26 cellular contexts compared by ENCODE assay signal in the genomic region with DNA sequence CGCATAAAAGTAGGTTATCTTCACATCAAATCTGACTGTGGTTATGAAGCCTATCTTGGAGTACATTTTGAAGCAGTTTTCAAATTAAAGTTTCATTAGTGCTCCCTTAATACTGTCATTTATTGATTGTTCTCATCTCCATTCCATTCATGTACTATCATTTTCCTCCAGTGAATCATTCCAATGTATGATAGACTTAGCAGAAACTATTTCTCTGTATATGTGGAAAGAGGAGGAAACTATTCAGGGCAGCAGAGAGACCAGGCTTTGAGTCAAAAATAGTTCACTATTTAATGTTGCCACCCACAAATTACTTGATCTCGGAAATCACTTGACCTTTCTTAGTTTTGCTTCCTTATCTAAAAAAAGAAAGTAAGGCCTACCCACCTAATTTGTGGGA.
DNase-seq lines count a peak whose midpoint lies in the region; ATAC-seq, FAIRE-seq and TF ChIP-seq lines count a peak whose summit lies in the region.
"Had no signal": no experiment of that assay in that cellular context is flagged by ENCODE, and none has a peak within 500 bp of the region (broad histone marks: within the 10 kb centered on the region; RNA-seq: fewer than 3 reads in every experiment).

No MANE protein-coding gene starts in this region.

- H3K9me3 ChIP-seq in astrocyte (ENCODE audit: insufficient read depth, low read depth, low read length) (no peaks in the 10 kb centered on the region), mesenchymal stem cell (ENCODE audit: control insufficient read depth, low read length) (no peaks in the 10 kb centered on the region)
- H3K9me3 ChIP-seq: heart left ventricle had no signal

- H3K79me1 ChIP-seq in mesenchymal stem cell (replicated peaks; ENCODE audit: low read length, poor library complexity, severe bottlenecking), result no peaks in the 10 kb centered on the region

- no peak overlapping the region for H3K27ac ChIP-seq in astrocyte (ENCODE audit: low read depth, low read length)
- H3K27ac ChIP-seq in mesenchymal stem cell (ENCODE audit: low read length, poor library complexity, severe bottlenecking), result no peak overlapping the region

- peak; percentile 17 for FAIRE-seq in astrocyte (lab: Jason Lieb, UNC)
- FAIRE-seq: endothelial cell of umbilical vein had no signal

- H3K4me2 ChIP-seq in astrocyte (ENCODE audit: low read length) (no peak overlapping the region), mesenchymal stem cell (ENCODE audit: low read length, poor library complexity, severe bottlenecking) (no peak overlapping the region)

- ATAC-seq in HG02610 (IDR thresholded peaks at IDR 0.05; ENCODE audit: unreplicated experiment) (no peak), GM19395 (IDR thresholded peaks at IDR 0.05; ENCODE audit: unreplicated experiment) (no peak), HG02852 (IDR thresholded peaks at IDR 0.05; ENCODE audit: unreplicated experiment) (no peak)
- ATAC-seq: HCT116 had no signal

- DNase-seq in AG10803 (ENCODE audit: low read depth) (peak; percentile 3), NCI-H226 (peak; percentile 21), astrocyte (ENCODE audit: low read depth) (peak; percentile 4), mesenchymal stem cell (no peak), kidney glomerular epithelial cell (lab: John Stamatoyannopoulos, UW) (no peak)
- DNase-seq: activated CD4-positive, CD25-positive, alpha-beta regulatory T cell treated with anti-CD3 and anti-CD28 coated beads, Interleukin-2, amount 50 U/mL, for 72 hours; activated effector memory CD4-positive, alpha-beta T cell treated with anti-CD3 and anti-CD28 coated beads, Interleukin-2, amount 50 U/mL, for 16 hours; activated naive CD8-positive, alpha-beta T cell treated with anti-CD3 and anti-CD28 coated beads, Interleukin-2, amount 10 ng/mL, durations not matched to agents 7 days and 5 days; activated T-cell treated with anti-CD3 and anti-CD28 coated beads for 4 hours; C1 segment of cervical spinal cord; DND-41; heart left ventricle; Kasumi-1; NCI-H1092; NCI-H1694 treated with DMSO at 0.1 percent for 48 hours; NCI-H526 treated with DMSO at 0.1 percent for 48 hours; RPMI8226; stimulated activated CD4-positive, alpha-beta T cell treated with anti-CD3 and anti-CD28 coated beads, Interleukin-4, amount 100 ng/mL, for 1 hour had no signal

- TF ChIP-seq CTCF in AG10803 (conservative IDR thresholded peaks at IDR 0.05; ENCODE audit: low read length) (no peak), astrocyte (IDR thresholded peaks at IDR 0.05; ENCODE audit: insufficient read depth, low read depth, low read length) (no peak)

- no peak overlapping the region for H3K14ac ChIP-seq in mesenchymal stem cell (ENCODE audit: low read length in 2 of 2)

- H4K20me1 ChIP-seq in astrocyte (ENCODE audit: insufficient read depth, low read length), result no peaks in the 10 kb centered on the region

- H3K9me3 Mint-ChIP-seq in astrocyte (ENCODE audit: unreplicated experiment), result no peaks in the 10 kb centered on the region
- H3K9me3 Mint-ChIP-seq: activated naive CD8-positive, alpha-beta T cell treated with anti-CD3 and anti-CD28 coated beads, Interleukin-2, amount 10 ng/mL, durations not matched to agents 7 days and 5 days; nephron; T-helper 1 cell treated with Interleukin-12 subunit alpha and Interleukin-12 subunit beta and Interleukin-4 antibody, amounts not matched to agents 30 μg/mL and 1 μg/mL, for 36 hours; type B pancreatic cell had no signal

- no peak overlapping the region for H2BK5ac ChIP-seq in mesenchymal stem cell (ENCODE audit: low read depth, low read length, poor library complexity, severe bottlenecking)

- no peak overlapping the region for H2BK120ac ChIP-seq in mesenchymal stem cell (ENCODE audit: low read depth, low read length)

- no peaks in the 10 kb centered on the region for H3K36me3 Mint-ChIP-seq in astrocyte (ENCODE audit: low read depth, unreplicated experiment)
- H3K36me3 Mint-ChIP-seq: activated naive CD8-positive, alpha-beta T cell treated with anti-CD3 and anti-CD28 coated beads, Interleukin-2, amount 10 ng/mL, durations not matched to agents 7 days and 5 days; type B pancreatic cell had no signal

- no peaks in the 10 kb centered on the region for H3K36me3 ChIP-seq in astrocyte (ENCODE audit: insufficient read depth, low read length)
- H3K36me3 ChIP-seq in mesenchymal stem cell (ENCODE audit: control insufficient read depth in 1 of 2, insufficient read depth in 2 of 2, low read depth in 1 of 2, low read length in 2 of 2), result no peaks in the 10 kb centered on the region
- H3K36me3 ChIP-seq: heart left ventricle had no signal

- WGBS in mesenchymal stem cell, result 100% methylated on average over 1 of the region's 2 CpGs

- H4K91ac ChIP-seq in mesenchymal stem cell (ENCODE audit: low read length), result no peak overlapping the region

- H3K27ac Mint-ChIP-seq in astrocyte (ENCODE audit: unreplicated experiment), result no peak overlapping the region
- H3K27ac Mint-ChIP-seq: activated naive CD8-positive, alpha-beta T cell treated with anti-CD3 and anti-CD28 coated beads, Interleukin-2, amount 10 ng/mL, durations not matched to agents 7 days and 5 days; nephron; T-helper 1 cell treated with Interleukin-12 subunit alpha and Interleukin-12 subunit beta and Interleukin-4 antibody, amounts not matched to agents 30 μg/mL and 1 μg/mL, for 36 hours; type B pancreatic cell had no signal

- no peak overlapping the region for H3K9ac ChIP-seq in astrocyte (ENCODE audit: low read length)
- peak overlapping the region; percentile 56 for H3K9ac ChIP-seq in mesenchymal stem cell (ENCODE audit: low read length)

- no peak overlapping the region for H3K18ac ChIP-seq in mesenchymal stem cell (ENCODE audit: low read depth in 1 of 2, low read length in 2 of 2)

- no peak overlapping the region for H4K8ac ChIP-seq in mesenchymal stem cell (ENCODE audit: low read length)

- H3K4ac ChIP-seq in mesenchymal stem cell (ENCODE audit: low read depth in 1 of 2, low read length in 2 of 2), result no peak overlapping the region

- no peak overlapping the region for H2BK12ac ChIP-seq in mesenchymal stem cell (ENCODE audit: low read length in 2 of 2)

- H3K79me2 ChIP-seq in astrocyte (ENCODE audit: insufficient read depth, low read length), result no peaks in the 10 kb centered on the region

- H2AFZ ChIP-seq in astrocyte (ENCODE audit: low read depth, low read length) (no peak overlapping the region), mesenchymal stem cell (ENCODE audit: low read depth, low read length) (no peak overlapping the region)

- no peak overlapping the region for H3K4me3 Mint-ChIP-seq in astrocyte (ENCODE audit: unreplicated experiment)
- H3K4me3 Mint-ChIP-seq: activated naive CD8-positive, alpha-beta T cell treated with anti-CD3 and anti-CD28 coated beads, Interleukin-2, amount 10 ng/mL, durations not matched to agents 7 days and 5 days; nephron; T-helper 1 cell treated with Interleukin-12 subunit alpha and Interleukin-12 subunit beta and Interleukin-4 antibody, amounts not matched to agents 30 μg/mL and 1 μg/mL, for 36 hours; type B pancreatic cell had no signal

- no peak overlapping the region for H2AK5ac ChIP-seq in mesenchymal stem cell (ENCODE audit: low read length, severe bottlenecking)

- no peak overlapping the region for H3K4me3 ChIP-seq in AG10803 (ENCODE audit: low read length)
- H3K4me3 ChIP-seq in astrocyte (ENCODE audit: insufficient read depth, low read depth, low read length), result no peak overlapping the region
- H3K4me3 ChIP-seq in mesenchymal stem cell (ENCODE audit: insufficient read depth in 1 of 2, low read depth in 1 of 2, low read length in 2 of 2), result peak overlapping the region in 1 of 2 experiments; percentile 47
- H3K4me3 ChIP-seq: heart left ventricle had no signal

- H3K23ac ChIP-seq in mesenchymal stem cell (ENCODE audit: low read length in 2 of 2), result no peak overlapping the region

- no peaks in the 10 kb centered on the region for H3K27me3 Mint-ChIP-seq in astrocyte (ENCODE audit: low read depth, unreplicated experiment)
- H3K27me3 Mint-ChIP-seq: activated naive CD8-positive, alpha-beta T cell treated with anti-CD3 and anti-CD28 coated beads, Interleukin-2, amount 10 ng/mL, durations not matched to agents 7 days and 5 days had no signal

- H3K4me1 ChIP-seq in astrocyte (ENCODE audit: insufficient read depth, low read length) (no peaks in the 10 kb centered on the region), mesenchymal stem cell (ENCODE audit: control insufficient read depth, insufficient read depth, low read depth, low read length) (no peaks in the 10 kb centered on the region)

- no peak overlapping the region for H2BK15ac ChIP-seq in mesenchymal stem cell (ENCODE audit: low read depth, poor library complexity, severe bottlenecking)

- H3K4me1 Mint-ChIP-seq in astrocyte (ENCODE audit: low read depth, unreplicated experiment), result peaks cover 7% of the 10 kb centered on the region
- H3K4me1 Mint-ChIP-seq: activated naive CD8-positive, alpha-beta T cell treated with anti-CD3 and anti-CD28 coated beads, Interleukin-2, amount 10 ng/mL, durations not matched to agents 7 days and 5 days; nephron had no signal

- H3K27me3 ChIP-seq in astrocyte (ENCODE audit: insufficient read depth, low read length) (no peaks in the 10 kb centered on the region), mesenchymal stem cell (ENCODE audit: control insufficient read depth in 1 of 2, insufficient read depth in 1 of 2, low read length in 2 of 2) (no peaks in the 10 kb centered on the region)
- H3K27me3 ChIP-seq: heart left ventricle had no signal

Comparison
In these comparisons a context has a peak if more than half of its experiments do, and no peak if none do; other contexts are left out.
1. DNase-seq: peak in AG10803 (single experiment), NCI-H226 (single experiment) and astrocyte (single experiment); none in mesenchymal stem cell (single experiment) and kidney glomerular epithelial cell (single experiment).